1 cellular context compared by ENCODE assay signal in the genomic region with DNA sequence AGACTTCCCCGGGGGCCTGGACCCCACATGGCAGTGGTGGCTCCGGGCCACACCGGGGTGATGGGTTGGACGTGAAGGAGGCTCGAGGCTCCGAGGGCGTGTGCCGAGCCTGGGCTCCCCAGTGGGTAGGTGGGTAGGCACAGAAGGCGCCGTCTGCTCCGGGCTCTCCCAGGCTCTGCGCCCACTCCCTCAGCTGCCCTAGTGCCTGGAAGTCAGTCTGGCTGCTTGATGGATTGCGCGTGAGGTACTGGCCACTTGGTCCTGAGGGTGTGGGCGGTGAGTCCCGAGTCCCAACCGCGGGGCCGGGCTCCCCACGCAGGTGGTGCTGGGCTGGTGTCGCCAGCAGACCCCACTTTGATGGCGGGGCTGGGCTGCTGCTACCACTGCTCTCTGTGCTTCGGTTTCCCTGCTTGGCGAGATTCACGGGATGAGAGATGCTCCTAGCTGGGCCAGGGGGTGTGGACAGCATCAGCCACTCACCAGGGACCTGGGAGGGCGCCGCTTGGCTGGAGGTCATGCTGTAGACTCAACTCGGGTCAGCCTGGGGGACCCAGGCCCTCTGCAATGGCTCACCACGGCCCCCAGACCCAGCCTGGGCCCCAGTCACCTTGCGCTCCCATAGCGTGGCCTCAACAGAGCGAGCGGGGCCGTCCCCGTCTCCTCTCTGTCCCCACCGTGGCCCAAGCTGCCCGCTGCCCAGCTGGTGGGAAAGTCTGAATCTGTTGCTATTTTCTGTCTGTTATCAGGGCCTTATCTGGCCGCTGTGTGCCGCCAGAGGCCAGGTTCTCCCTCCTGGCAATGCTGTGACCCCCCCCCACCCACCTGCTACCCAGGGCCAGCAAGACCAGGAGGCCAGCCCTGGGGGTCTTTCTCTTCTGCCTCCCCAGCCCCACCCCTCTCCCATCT.
A peak's percentile ranks its signal among the peaks of the same experiment; 100 is the strongest.
TF ChIP-seq lines count a peak whose summit lies in the region.

No MANE protein-coding gene starts in this region.

TF ChIP-seq in SK-N-SH, 30 proteins besides CTCF, POLR2A, EP300 and RAD21:
- TF ChIP-seq, protein P1, sequence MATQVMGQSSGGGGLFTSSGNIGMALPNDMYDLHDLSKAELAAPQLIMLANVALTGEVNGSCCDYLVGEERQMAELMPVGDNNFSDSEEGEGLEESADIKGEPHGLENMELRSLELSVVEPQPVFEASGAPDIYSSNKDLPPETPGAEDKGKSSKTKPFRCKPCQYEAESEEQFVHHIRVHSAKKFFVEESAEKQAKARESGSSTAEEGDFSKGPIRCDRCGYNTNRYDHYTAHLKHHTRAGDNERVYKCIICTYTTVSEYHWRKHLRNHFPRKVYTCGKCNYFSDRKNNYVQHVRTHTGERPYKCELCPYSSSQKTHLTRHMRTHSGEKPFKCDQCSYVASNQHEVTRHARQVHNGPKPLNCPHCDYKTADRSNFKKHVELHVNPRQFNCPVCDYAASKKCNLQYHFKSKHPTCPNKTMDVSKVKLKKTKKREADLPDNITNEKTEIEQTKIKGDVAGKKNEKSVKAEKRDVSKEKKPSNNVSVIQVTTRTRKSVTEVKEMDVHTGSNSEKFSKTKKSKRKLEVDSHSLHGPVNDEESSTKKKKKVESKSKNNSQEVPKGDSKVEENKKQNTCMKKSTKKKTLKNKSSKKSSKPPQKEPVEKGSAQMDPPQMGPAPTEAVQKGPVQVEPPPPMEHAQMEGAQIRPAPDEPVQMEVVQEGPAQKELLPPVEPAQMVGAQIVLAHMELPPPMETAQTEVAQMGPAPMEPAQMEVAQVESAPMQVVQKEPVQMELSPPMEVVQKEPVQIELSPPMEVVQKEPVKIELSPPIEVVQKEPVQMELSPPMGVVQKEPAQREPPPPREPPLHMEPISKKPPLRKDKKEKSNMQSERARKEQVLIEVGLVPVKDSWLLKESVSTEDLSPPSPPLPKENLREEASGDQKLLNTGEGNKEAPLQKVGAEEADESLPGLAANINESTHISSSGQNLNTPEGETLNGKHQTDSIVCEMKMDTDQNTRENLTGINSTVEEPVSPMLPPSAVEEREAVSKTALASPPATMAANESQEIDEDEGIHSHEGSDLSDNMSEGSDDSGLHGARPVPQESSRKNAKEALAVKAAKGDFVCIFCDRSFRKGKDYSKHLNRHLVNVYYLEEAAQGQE (IDR thresholded peaks at IDR 0.05; ENCODE audit: low read depth, low read length), result no peak
- TF ChIP-seq SMC3 (IDR thresholded peaks at IDR 0.05; ENCODE audit: low read depth, low read length), result peak; percentile 12; the same call in 1 of the 2 replicates
- peak; percentile 85 for TF ChIP-seq GATA2 (CRISPR knock-in tag; IDR thresholded peaks at IDR 0.05)
